In genomic region chr2:54207666-54208195, GRCh38 we compare ENCODE assay signal across 12 cellular contexts. TPM values are rescaled to one million over a fixed set of nuclear protein-coding genes. Genes with fewer than 3 reads are reported as not detected.
A peak's percentile ranks its signal among the peaks of the same experiment; 100 is the strongest.
DNase-seq lines count a peak whose midpoint lies in the region; ATAC-seq, FAIRE-seq and TF ChIP-seq lines count a peak whose summit lies in the region.
"Had no signal": no experiment of that assay in that cellular context is flagged by ENCODE, and none has a peak within 500 bp of the region (broad histone marks: within the 10 kb centered on the region; RNA-seq: fewer than 3 reads in every experiment).

No MANE protein-coding gene starts in this region.

- DNase-seq in HTR-8/SVneo (ENCODE audit: insufficient read length, low spot score) (no peak), brain microvascular endothelial cell (peak; percentile 39), iris pigment epithelial cell (ENCODE audit: low read depth) (peak; percentile 86), sciatic nerve (ENCODE audit: low spot score) (no peak), T-helper 9 cell (no peak), AG08396 (ENCODE audit: low spot score) (no peak)
- no peak for DNase-seq in stimulated activated CD4-positive, alpha-beta T cell treated with anti-CD3 and anti-CD28 coated beads, Interleukin-4, amount 100 ng/mL, for 24 hours
- DNase-seq: activated naive CD8-positive, alpha-beta T cell treated with anti-CD3 and anti-CD28 coated beads, Interleukin-2, amount 50 U/mL, for 24 hours; CD4-positive, alpha-beta T cell had no signal

- no peak for TF ChIP-seq CTCF in brain microvascular endothelial cell (IDR thresholded peaks at IDR 0.05; ENCODE audit: low read depth, low read length, missing control alignments)

- no peaks in the 10 kb centered on the region for H3K36me3 ChIP-seq in brain microvascular endothelial cell (replicated peaks)

- peak; percentile 20 for ATAC-seq in sciatic nerve
- ATAC-seq in GM19463 (IDR thresholded peaks at IDR 0.05; ENCODE audit: unreplicated experiment), result no peak
- ATAC-seq: activated naive CD8-positive, alpha-beta T cell treated with anti-CD3 and anti-CD28 coated beads, Interleukin-2, amount 50 U/mL, for 24 hours; stimulated activated effector memory CD8-positive, alpha-beta T cell treated with anti-CD3 and anti-CD28 coated beads, Interleukin-12 subunit alpha, Interleukin-12 subunit beta, amount 100 ng/mL, for 72 hours had no signal

- no peak overlapping the region for H3K4me3 ChIP-seq in brain microvascular endothelial cell (ENCODE audit: low read depth, low read length)

- FAIRE-seq in HTR-8/SVneo (lab: Jason Lieb, UNC), result peak; percentile 4

- peak overlapping the region; percentile 55 for H3K27ac ChIP-seq in brain microvascular endothelial cell

- no peaks in the 10 kb centered on the region for H3K27me3 ChIP-seq in brain microvascular endothelial cell (replicated peaks)

- intact Hi-C loops in sciatic nerve (cut with DNase I), result no loop called here

- in situ Hi-C loops in brain microvascular endothelial cell (cut with HindIII; ENCODE audit: low pct_ligation_motif_present, low sequenced_read_pairs), result no loop called here

RNA-seq across cellular contexts. Expression of gene TSPYL6, which starts 48.3 kb away (rescaled TPM):
- 0.13 TPM for total RNA-seq in sciatic nerve
- total RNA-seq: CD4-positive, alpha-beta T cell; NCI-H460 had no signal

Comparison
In these comparisons a context has a peak if more than half of its experiments do, and no peak if none do; other contexts are left out.
1. DNase-seq: peak in brain microvascular endothelial cell (single experiment) and iris pigment epithelial cell (single experiment); none in HTR-8/SVneo (single experiment), sciatic nerve (single experiment), T-helper 9 cell (single experiment), stimulated activated CD4-positive, alpha-beta T cell treated with anti-CD3 and anti-CD28 coated beads, Interleukin-4, amount 100 ng/mL, for 24 hours (single experiment) and AG08396 (single experiment).